Comparison of ENCODE assay signal across 22 cellular contexts in genomic region chrX:10570601-10571000, GRCh38. TPM values are rescaled to one million over a fixed set of nuclear protein-coding genes. Genes with fewer than 3 reads are reported as not detected.
DNase-seq lines count a peak whose midpoint lies in the region; ATAC-seq and TF ChIP-seq lines count a peak whose summit lies in the region.
"Had no signal": no experiment of that assay in that cellular context is flagged by ENCODE, and none has a peak within 500 bp of the region (broad histone marks: within the 10 kb centered on the region; RNA-seq: fewer than 3 reads in every experiment).

No MANE protein-coding gene starts in this region.

- H3K27ac ChIP-seq in trophoblast cell (ENCODE audit: low read depth, low read length), result peak overlapping the region; percentile 17
- H3K27ac ChIP-seq: left ventricle myocardium inferior, PC-9, tibial artery had no signal

- intact Hi-C loops in Calu3 (cut with micrococcal nuclease; ENCODE audit: unreplicated experiment), result no loop called here
- intact Hi-C loops in activated naive CD4-positive, alpha-beta T cell treated with anti-CD3 and anti-CD28 coated beads for 36 hours (cut with micrococcal nuclease), result no loop called here

- no peaks in the 10 kb centered on the region for H3K27me3 ChIP-seq in adipocyte (replicated peaks; ENCODE audit: control insufficient read depth, insufficient read depth, low read length)
- no peaks in the 10 kb centered on the region for H3K27me3 ChIP-seq in trophoblast cell (ENCODE audit: insufficient read depth, low read length)
- H3K27me3 ChIP-seq: tibial artery had no signal

- H4K91ac ChIP-seq in trophoblast cell (ENCODE audit: low read depth, low read length), result no peak overlapping the region

- H3K79me1 ChIP-seq in trophoblast cell (ENCODE audit: low read length), result no peaks in the 10 kb centered on the region

- peaks cover 16% of the 10 kb centered on the region for H3K36me3 Mint-ChIP-seq in Calu3 (ENCODE audit: insufficient read depth, unreplicated experiment)
- no peaks in the 10 kb centered on the region for H3K36me3 Mint-ChIP-seq in activated naive CD4-positive, alpha-beta T cell treated with anti-CD3 and anti-CD28 coated beads for 36 hours (ENCODE audit: low read depth)

- no peak for ATAC-seq in GM21526 (IDR thresholded peaks at IDR 0.05; ENCODE audit: low FRiP score, unreplicated experiment)

- no peak overlapping the region for H3K23ac ChIP-seq in trophoblast cell (ENCODE audit: low read length)

- peak overlapping the region; percentile 48 for H3K27ac Mint-ChIP-seq in Calu3 (ENCODE audit: unreplicated experiment)
- no peak overlapping the region for H3K27ac Mint-ChIP-seq in activated naive CD4-positive, alpha-beta T cell treated with anti-CD3 and anti-CD28 coated beads for 36 hours
- H3K27ac Mint-ChIP-seq: activated CD4-positive, alpha-beta memory T cell treated with anti-CD3 and anti-CD28 coated beads, Interleukin-2, amount 10 ng/mL, durations not matched to agents 7 days and 5 days; activated T-helper 1 cell treated with anti-CD3 and anti-CD28 coated beads, Interleukin-12 subunit alpha, Interleukin-12 subunit beta, Interleukin-2, Interleukin-4 antibody, amounts not matched to agents 30 ng/mL and 10 ng/mL and 1 ng/mL, durations not matched to agents 14 hours and 24 hours and 36 hours; progenitor cell of endocrine pancreas had no signal

- no peak overlapping the region for H3K18ac ChIP-seq in trophoblast cell (ENCODE audit: low read length)

- DNase-seq in Calu3 (no peak), adipocyte (ENCODE audit: low read depth) (peak; percentile 23), fibroblast of gingiva (ENCODE audit: low read depth) (peak; percentile 14), trophoblast cell (peak in 1 of 2 donors; percentile 77), NCI-H510A (lab: John Stamatoyannopoulos, UW) (no peak)
- no peak for DNase-seq in activated naive CD4-positive, alpha-beta T cell treated with anti-CD3 and anti-CD28 coated beads for 36 hours
- DNase-seq: activated CD4-positive, alpha-beta memory T cell treated with anti-CD3 and anti-CD28 coated beads, Interleukin-2, amount 10 ng/mL, durations not matched to agents 7 days and 5 days; activated CD4-positive, alpha-beta T cell treated with anti-CD3 and anti-CD28 coated beads for 1 hour; activated CD8-positive, alpha-beta memory T cell treated with anti-CD3 and anti-CD28 coated beads, Interleukin-2, amount 50 U/mL, for 4 hours; activated naive CD4-positive, alpha-beta T cell treated with anti-CD3 and anti-CD28 coated beads, Interleukin-2, amount 50 U/mL, for 16 hours; C1 segment of cervical spinal cord; left ventricle myocardium inferior; NCI-H2029; NCI-H2227 treated with DMSO at 0.1 percent for 48 hours; NCI-H526 treated with DMSO at 0.1 percent for 48 hours; PC-9; stimulated activated CD4-positive, alpha-beta T cell treated with anti-CD3 and anti-CD28 coated beads, Interleukin-4, amount 100 ng/mL, for 24 hours; tibial artery had no signal

- H3K4me1 ChIP-seq in adipocyte (ENCODE audit: control insufficient read depth, insufficient read depth, low read length) (peaks cover 26% of the 10 kb centered on the region), trophoblast cell (ENCODE audit: control insufficient read depth in 1 of 2, insufficient read depth in 2 of 2, low read length in 2 of 2) (peaks cover 0 to 1% of the 10 kb centered on the region in 2 experiments)
- H3K4me1 ChIP-seq: tibial artery had no signal

- no peak overlapping the region for H3K4me3 Mint-ChIP-seq in Calu3 (ENCODE audit: low read depth, unreplicated experiment)
- H3K4me3 Mint-ChIP-seq in activated naive CD4-positive, alpha-beta T cell treated with anti-CD3 and anti-CD28 coated beads for 36 hours, result no peak overlapping the region
- H3K4me3 Mint-ChIP-seq: activated CD4-positive, alpha-beta memory T cell treated with anti-CD3 and anti-CD28 coated beads, Interleukin-2, amount 10 ng/mL, durations not matched to agents 7 days and 5 days; activated T-helper 1 cell treated with anti-CD3 and anti-CD28 coated beads, Interleukin-12 subunit alpha, Interleukin-12 subunit beta, Interleukin-2, Interleukin-4 antibody, amounts not matched to agents 30 ng/mL and 10 ng/mL and 1 ng/mL, durations not matched to agents 14 hours and 24 hours and 36 hours had no signal

- peaks cover 11% of the 10 kb centered on the region for H3K79me2 ChIP-seq in trophoblast cell (ENCODE audit: control insufficient read depth, insufficient read depth, low read length, poor library complexity)

- no peaks in the 10 kb centered on the region for H3K9me3 Mint-ChIP-seq in Calu3 (ENCODE audit: low read depth, unreplicated experiment)
- H3K9me3 Mint-ChIP-seq in activated naive CD4-positive, alpha-beta T cell treated with anti-CD3 and anti-CD28 coated beads for 36 hours, result peaks cover 3% of the 10 kb centered on the region
- H3K9me3 Mint-ChIP-seq: activated CD4-positive, alpha-beta memory T cell treated with anti-CD3 and anti-CD28 coated beads, Interleukin-2, amount 10 ng/mL, durations not matched to agents 7 days and 5 days; activated T-helper 1 cell treated with anti-CD3 and anti-CD28 coated beads, Interleukin-12 subunit alpha, Interleukin-12 subunit beta, Interleukin-2, Interleukin-4 antibody, amounts not matched to agents 30 ng/mL and 10 ng/mL and 1 ng/mL, durations not matched to agents 14 hours and 24 hours and 36 hours had no signal

- no TSS peak for BruUV-seq in Calu3 (replicated peaks; lab: Mats Ljungman, UMichigan)

- no peak overlapping the region for H4K12ac ChIP-seq in trophoblast cell (ENCODE audit: low read depth, low read length)

- no peak overlapping the region for H3K4ac ChIP-seq in trophoblast cell (ENCODE audit: low read depth, low read length)

- H3K4me2 ChIP-seq in trophoblast cell (ENCODE audit: low read length), result no peak overlapping the region
- H3K4me2 ChIP-seq: PC-9 had no signal

- H2BK5ac ChIP-seq in trophoblast cell (ENCODE audit: low read depth, low read length, poor library complexity), result no peak overlapping the region

- H3K4me3 ChIP-seq in adipocyte (ENCODE audit: low read length), result no peak overlapping the region
- H3K4me3 ChIP-seq in trophoblast cell (ENCODE audit: low read depth, low read length), result no peak overlapping the region
- H3K4me3 ChIP-seq: HAP-1, left ventricle myocardium inferior, PC-9, tibial artery had no signal

- H3K36me3 ChIP-seq in adipocyte (ENCODE audit: control insufficient read depth, insufficient read depth, low read length, severe bottlenecking), result peaks cover 6% of the 10 kb centered on the region
- H3K36me3 ChIP-seq in trophoblast cell (ENCODE audit: control insufficient read depth in 1 of 2, insufficient read depth in 2 of 2, low read length in 2 of 2), result peaks cover 8 to 9% of the 10 kb centered on the region in 2 experiments
- H3K36me3 ChIP-seq: HAP-1, left ventricle myocardium inferior, tibial artery had no signal

- H3K27me3 Mint-ChIP-seq in Calu3 (ENCODE audit: unreplicated experiment), result no peaks in the 10 kb centered on the region
- no peaks in the 10 kb centered on the region for H3K27me3 Mint-ChIP-seq in activated naive CD4-positive, alpha-beta T cell treated with anti-CD3 and anti-CD28 coated beads for 36 hours (ENCODE audit: low read depth)
- H3K27me3 Mint-ChIP-seq: activated CD4-positive, alpha-beta memory T cell treated with anti-CD3 and anti-CD28 coated beads, Interleukin-2, amount 10 ng/mL, durations not matched to agents 7 days and 5 days; progenitor cell of endocrine pancreas had no signal

- no peak overlapping the region for H2BK12ac ChIP-seq in trophoblast cell (ENCODE audit: low read length)

- peaks cover 87% of the 10 kb centered on the region for H3K4me1 Mint-ChIP-seq in Calu3 (ENCODE audit: low read depth, unreplicated experiment)
- H3K4me1 Mint-ChIP-seq in activated naive CD4-positive, alpha-beta T cell treated with anti-CD3 and anti-CD28 coated beads for 36 hours (ENCODE audit: low read depth), result no peaks in the 10 kb centered on the region
- H3K4me1 Mint-ChIP-seq: activated CD4-positive, alpha-beta memory T cell treated with anti-CD3 and anti-CD28 coated beads, Interleukin-2, amount 10 ng/mL, durations not matched to agents 7 days and 5 days had no signal

- no CpG with 5 or more reads among the region's 1 CpG for WGBS in trophoblast cell (ENCODE audit: extremely low coverage, insufficient coverage, insufficient read length)

- no peak overlapping the region for H2AK5ac ChIP-seq in trophoblast cell (ENCODE audit: low read length)

- no peak overlapping the region for H2AFZ ChIP-seq in trophoblast cell (ENCODE audit: insufficient read depth, low read length, poor library complexity)
- H2AFZ ChIP-seq: PC-9 had no signal

- H3K14ac ChIP-seq in trophoblast cell (ENCODE audit: low read length), result no peak overlapping the region

- no peak overlapping the region for H2BK120ac ChIP-seq in trophoblast cell (ENCODE audit: insufficient read depth, low read length, poor library complexity)

- CTCF ChIA-PET in Calu3 (lab: Charles Lee), result interaction anchor here (1.0 kb wide), 1 partner anchor 12 kb away, joined by 3 read pairs; no protein-coding TSS in a partner anchor
- CTCF ChIA-PET in activated naive CD4-positive, alpha-beta T cell treated with anti-CD3 and anti-CD28 coated beads for 36 hours (lab: Charles Lee), result no interaction called here

- TF ChIP-seq CTCF in Calu3 (IDR thresholded peaks at IDR 0.05; ENCODE audit: unreplicated experiment), result no peak

- H3K9me3 ChIP-seq in adipocyte (ENCODE audit: control insufficient read depth, low read length), result peaks cover 15% of the 10 kb centered on the region
- H3K9me3 ChIP-seq in trophoblast cell (ENCODE audit: insufficient read depth, low read depth, low read length), result no peaks in the 10 kb centered on the region
- H3K9me3 ChIP-seq: HAP-1, tibial artery had no signal

- H3K9ac ChIP-seq in adipocyte (ENCODE audit: low read length) (peak overlapping the region; percentile 34), trophoblast cell (ENCODE audit: low read length) (no peak overlapping the region)

- H4K8ac ChIP-seq in trophoblast cell (ENCODE audit: low read depth, low read length), result no peak overlapping the region

RNA-seq across cellular contexts. Expression of gene MID1, which starts 49.8 kb away (rescaled TPM):
- total RNA-seq in Calu3 (2022), result 70.5 and 85.6 TPM in 2 replicates
- 49.3 and 50.0 TPM in 2 replicates for polyA plus RNA-seq in trophoblast cell (2013)
- total RNA-seq in activated naive CD4-positive, alpha-beta T cell treated with anti-CD3 and anti-CD28 coated beads for 36 hours, result 1 to 10 TPM in 1 of 2 experiments, under 1 TPM in 1; 0.95 to 1.2 TPM
- total RNA-seq: activated T-helper 1 cell treated with anti-CD3 and anti-CD28 coated beads, Interleukin-12 subunit alpha, Interleukin-12 subunit beta, Interleukin-2, Interleukin-4 antibody, amounts not matched to agents 30 ng/mL and 10 ng/mL and 1 ng/mL, durations not matched to agents 14 hours and 24 hours and 36 hours had no signal

Comparison
In these comparisons a context has a peak if more than half of its experiments do, and no peak if none do; other contexts are left out.
1. DNase-seq: peak in adipocyte (single experiment) and fibroblast of gingiva (single experiment); none in Calu3 (single experiment), NCI-H510A (single experiment) and activated naive CD4-positive, alpha-beta T cell treated with anti-CD3 and anti-CD28 coated beads for 36 hours (single experiment).
2. RNA of gene MID1, which starts 49.8 kb away (total RNA-seq): 70.5 to 85.6 TPM in Calu3; 0.95 to 1.2 TPM in activated naive CD4-positive, alpha-beta T cell treated with anti-CD3 and anti-CD28 coated beads for 36 hours; every median in the first group is over 10 times any median in the second.